ENCODE assay signal across 25 cellular contexts in the genomic region with DNA sequence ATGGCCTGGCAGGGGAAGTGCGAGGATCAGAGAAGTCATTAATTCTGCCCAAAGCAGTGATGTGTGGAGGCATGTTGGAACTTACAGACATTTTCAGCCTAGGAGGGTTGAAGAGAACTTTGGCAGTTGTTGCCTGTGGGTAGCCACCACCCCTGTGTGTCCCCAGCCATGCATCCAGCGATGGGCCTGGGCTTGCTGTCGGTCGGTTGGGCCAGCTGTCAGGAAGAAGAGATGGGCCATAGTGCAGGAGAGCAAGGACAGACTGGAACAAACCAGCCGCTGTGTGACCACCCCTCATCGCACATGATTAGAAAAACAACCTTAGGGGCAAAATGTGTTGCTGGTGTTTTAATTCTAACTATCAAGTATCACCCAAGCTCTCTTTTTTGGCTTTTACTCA.
A peak's percentile ranks its signal among the peaks of the same experiment; 100 is the strongest.
DNase-seq lines count a peak whose midpoint lies in the region; ATAC-seq, FAIRE-seq and TF ChIP-seq lines count a peak whose summit lies in the region.
"Had no signal": no experiment of that assay in that cellular context is flagged by ENCODE, and none has a peak within 500 bp of the region (broad histone marks: within the 10 kb centered on the region; RNA-seq: fewer than 3 reads in every experiment).

No MANE protein-coding gene starts in this region.

- H3K4me1 ChIP-seq in neural progenitor cell: no peaks in the 10 kb centered on the region
- H3K4me1 ChIP-seq: BE2C had no signal

- no peaks in the 10 kb centered on the region for H4K20me1 ChIP-seq in neural progenitor cell (ENCODE audit: low read depth)
- H4K20me1 ChIP-seq: BLaER1 treated with 17β-estradiol and CSF1 and Interleukin-3, amounts not matched to agents 10 nM and 100 nM had no signal

- peak; percentile 51 for FAIRE-seq in HTR-8/SVneo (lab: Jason Lieb, UNC)
- FAIRE-seq: A204.1, D721Med, GM12878, GM19239, H1 had no signal

- no peaks in the 10 kb centered on the region for H3K79me2 ChIP-seq in neural progenitor cell (ENCODE audit: low read depth)

- H3F3A ChIP-seq in neural progenitor cell (ENCODE audit: low read depth): no peaks in the 10 kb centered on the region

- H3K9me3 Mint-ChIP-seq in neural progenitor cell: no peaks in the 10 kb centered on the region
- H3K9me3 Mint-ChIP-seq: CD14-positive monocyte had no signal

- no peak for ATAC-seq in HG03469 (IDR thresholded peaks at IDR 0.05; ENCODE audit: unreplicated experiment)
- ATAC-seq: GM12878 had no signal

- H3K27me3 Mint-ChIP-seq in neural progenitor cell (ENCODE audit: insufficient read depth, low read depth): no peaks in the 10 kb centered on the region
- H3K27me3 Mint-ChIP-seq: CD4-positive, alpha-beta T cell; CD8-positive, alpha-beta memory T cell had no signal

- no peaks in the 10 kb centered on the region for H3K4me1 Mint-ChIP-seq in neural progenitor cell
- H3K4me1 Mint-ChIP-seq: CD14-positive monocyte; CD8-positive, alpha-beta memory T cell had no signal

- H2AFZ ChIP-seq in neural progenitor cell (replicated peaks): peak overlapping the region; percentile 34
- H2AFZ ChIP-seq: GM23248 had no signal

- DNase-seq in HTR-8/SVneo (ENCODE audit: insufficient read length, low spot score): no peak
- peak; percentile 21 for DNase-seq in left kidney (ENCODE audit: low read depth, low spot score)
- DNase-seq in neural progenitor cell (ENCODE audit: low spot score): no peak
- no peak for DNase-seq in AG08396 (ENCODE audit: low spot score)
- DNase-seq in NCI-H510A (lab: John Stamatoyannopoulos, UW): no peak
- DNase-seq: AML-193; BE2C; CD4-positive, alpha-beta T cell; CD8-positive, alpha-beta memory T cell; DMS 273 treated with DMSO at 0.1 percent for 48 hours; DMS79; EL; GDM1; GM23248; H7; HCEC 1CT had no signal

- no peaks in the 10 kb centered on the region for H3K36me3 ChIP-seq in neural progenitor cell
- H3K36me3 ChIP-seq: BE2C; BLaER1 treated with 17β-estradiol and CSF1 and Interleukin-3, amounts not matched to agents 10 nM and 100 nM had no signal

- TF ChIP-seq CTCF in neural progenitor cell (IDR thresholded peaks at IDR 0.05): no peak

- H3K9me3 ChIP-seq in neural progenitor cell (ENCODE audit: low read depth): no peaks in the 10 kb centered on the region
- H3K9me3 ChIP-seq: BE2C; BLaER1 treated with 17β-estradiol and CSF1 and Interleukin-3, amounts not matched to agents 10 nM and 100 nM had no signal

- H3K4me3 ChIP-seq in neural progenitor cell: no peak overlapping the region
- H3K4me3 ChIP-seq: BLaER1 treated with 17β-estradiol and CSF1 and Interleukin-3, amounts not matched to agents 10 nM and 100 nM; GM12878; GM23248 had no signal

- H3K4me2 ChIP-seq in neural progenitor cell: no peak overlapping the region
- H3K4me2 ChIP-seq: BLaER1 treated with 17β-estradiol and CSF1 and Interleukin-3, amounts not matched to agents 10 nM and 100 nM had no signal

- no peak overlapping the region for H3K27ac ChIP-seq in neural progenitor cell
- H3K27ac ChIP-seq: 22Rv1; BLaER1 treated with 17β-estradiol and CSF1 and Interleukin-3, amounts not matched to agents 10 nM and 100 nM; GM23248 had no signal

- no peak overlapping the region for H3K9ac ChIP-seq in neural progenitor cell
- H3K9ac ChIP-seq: BLaER1 treated with 17β-estradiol and CSF1 and Interleukin-3, amounts not matched to agents 10 nM and 100 nM; GM23248 had no signal

- no peaks in the 10 kb centered on the region for H3K27me3 ChIP-seq in neural progenitor cell
- H3K27me3 ChIP-seq: BE2C; BLaER1 treated with 17β-estradiol and CSF1 and Interleukin-3, amounts not matched to agents 10 nM and 100 nM had no signal

- no peak overlapping the region for H3K4me3 Mint-ChIP-seq in neural progenitor cell
- H3K4me3 Mint-ChIP-seq: CD14-positive monocyte; CD4-positive, alpha-beta T cell; CD8-positive, alpha-beta memory T cell had no signal

- H3K27ac Mint-ChIP-seq in neural progenitor cell: no peak overlapping the region
- H3K27ac Mint-ChIP-seq: CD14-positive monocyte; CD4-positive, alpha-beta T cell; CD8-positive, alpha-beta memory T cell had no signal

- no peaks in the 10 kb centered on the region for H3K36me3 Mint-ChIP-seq in neural progenitor cell
- H3K36me3 Mint-ChIP-seq: CD14-positive monocyte; CD8-positive, alpha-beta memory T cell had no signal
